ENCODE assay signal across 9 cellular contexts in the genomic region with DNA sequence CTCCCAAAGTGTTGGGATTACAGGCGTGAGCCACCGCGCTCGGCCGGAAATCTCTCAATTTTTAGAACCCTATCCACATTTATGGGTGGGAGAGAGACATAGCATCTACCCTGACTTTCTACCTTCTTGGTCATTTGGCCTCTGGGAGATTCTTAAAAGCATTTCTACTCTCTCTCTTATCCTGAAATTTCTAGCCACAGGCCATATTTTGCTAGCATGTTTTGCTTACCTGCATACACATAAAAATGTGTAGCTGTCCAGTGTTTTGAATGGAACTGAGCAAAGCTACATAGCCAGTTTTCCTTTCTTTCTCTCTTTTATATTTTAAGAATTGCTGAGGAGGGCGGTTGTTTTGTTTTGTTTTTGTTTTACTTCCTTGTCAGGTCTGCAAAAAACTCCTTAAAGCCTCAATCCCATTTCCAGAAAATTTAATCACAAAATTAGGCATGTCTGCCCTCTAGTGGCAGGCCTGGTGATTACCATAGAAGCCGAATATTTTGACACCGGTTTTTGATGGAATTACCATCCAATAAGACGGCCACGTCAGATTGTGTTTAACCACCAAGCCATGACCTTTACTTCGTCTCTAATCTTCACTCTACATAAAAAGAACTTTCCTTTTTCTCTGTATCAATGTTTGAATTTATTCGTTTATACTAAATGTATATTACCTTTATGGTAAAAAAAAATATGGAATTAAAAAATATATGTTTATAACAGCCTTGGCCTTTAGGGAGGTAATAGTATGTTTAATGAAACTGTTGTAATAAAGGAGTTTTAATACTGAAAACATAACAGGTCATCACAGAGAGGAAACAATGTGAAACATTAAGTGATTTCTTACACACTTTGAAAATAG. TPM values are rescaled to one million over a fixed set of nuclear protein-coding genes. Genes with fewer than 3 reads are reported as not detected.
DNase-seq lines count a peak whose midpoint lies in the region; ATAC-seq, FAIRE-seq and TF ChIP-seq lines count a peak whose summit lies in the region.
"Had no signal": no experiment of that assay in that cellular context is flagged by ENCODE, and none has a peak within 500 bp of the region (broad histone marks: within the 10 kb centered on the region; RNA-seq: fewer than 3 reads in every experiment).

No MANE protein-coding gene starts in this region.

- CTCF ChIA-PET in activated CD8-positive, alpha-beta T cell treated with anti-CD3 and anti-CD28 coated beads, Interleukin-2, amount 10 ng/mL, durations not matched to agents 7 days and 5 days (lab: Charles Lee), result interaction anchor here (1.0 kb wide), 1 partner anchor 10 kb away, joined by 6 read pairs; no protein-coding TSS in a partner anchor
- CTCF ChIA-PET in naive thymus-derived CD4-positive, alpha-beta T cell (lab: Charles Lee), result no interaction called here

- ATAC-seq in activated CD8-positive, alpha-beta T cell treated with anti-CD3 and anti-CD28 coated beads, Interleukin-2, amount 10 ng/mL, durations not matched to agents 7 days and 5 days, result no peak
- peak; percentile 57 for ATAC-seq in naive thymus-derived CD4-positive, alpha-beta T cell
- no peak for ATAC-seq in HG02870 (IDR thresholded peaks at IDR 0.05; ENCODE audit: unreplicated experiment)

- no peak overlapping the region for H3K4me3 Mint-ChIP-seq in activated CD8-positive, alpha-beta T cell treated with anti-CD3 and anti-CD28 coated beads, Interleukin-2, amount 10 ng/mL, durations not matched to agents 7 days and 5 days
- H3K4me3 Mint-ChIP-seq in naive thymus-derived CD4-positive, alpha-beta T cell, result no peak overlapping the region
- no peak overlapping the region for H3K4me3 Mint-ChIP-seq in type B pancreatic cell

- H3K36me3 Mint-ChIP-seq in activated CD8-positive, alpha-beta T cell treated with anti-CD3 and anti-CD28 coated beads, Interleukin-2, amount 10 ng/mL, durations not matched to agents 7 days and 5 days (ENCODE audit: low read depth), result no peaks in the 10 kb centered on the region
- H3K36me3 Mint-ChIP-seq in naive thymus-derived CD4-positive, alpha-beta T cell, result no peaks in the 10 kb centered on the region
- no peaks in the 10 kb centered on the region for H3K36me3 Mint-ChIP-seq in type B pancreatic cell

- H3K9me3 Mint-ChIP-seq in activated CD8-positive, alpha-beta T cell treated with anti-CD3 and anti-CD28 coated beads, Interleukin-2, amount 10 ng/mL, durations not matched to agents 7 days and 5 days (ENCODE audit: insufficient read depth), result no peaks in the 10 kb centered on the region
- peaks cover 0 to 2% (median 0%) of the 10 kb centered on the region in 11 donors for H3K9me3 Mint-ChIP-seq in naive thymus-derived CD4-positive, alpha-beta T cell
- H3K9me3 Mint-ChIP-seq in type B pancreatic cell, result no peaks in the 10 kb centered on the region

- intact Hi-C loops in esophagus muscularis mucosa (cut with DNase I), result loop anchor here (10.0 kb wide), 1 partner anchor 186 kb away; no protein-coding TSS in a partner anchor
- intact Hi-C loops in naive thymus-derived CD4-positive, alpha-beta T cell (cut with micrococcal nuclease), result loop anchor here (1.0 to 10.0 kb wide), 2 partner anchors 10 to 936 kb away; no protein-coding TSS in a partner anchor

- no peak for TF ChIP-seq EP300 in esophagus muscularis mucosa (IDR thresholded peaks at IDR 0.05)

- H3K27me3 ChIP-seq in esophagus muscularis mucosa, result no peaks in the 10 kb centered on the region
- H3K27me3 ChIP-seq in naive thymus-derived CD4-positive, alpha-beta T cell (ENCODE audit: control insufficient read depth in 2 of 2, insufficient read depth in 2 of 2, low read length in 2 of 2), result no peaks in the 10 kb centered on the region

- H3K4me1 ChIP-seq in esophagus muscularis mucosa, result peaks cover 0 to 6% (median 0%) of the 10 kb centered on the region in 4 donors
- no peaks in the 10 kb centered on the region for H3K4me1 ChIP-seq in naive thymus-derived CD4-positive, alpha-beta T cell (ENCODE audit: control insufficient read depth in 2 of 2, insufficient read depth in 2 of 2, low read length in 2 of 2)

- peaks cover 4% of the 10 kb centered on the region for H3K27me3 Mint-ChIP-seq in activated CD8-positive, alpha-beta T cell treated with anti-CD3 and anti-CD28 coated beads, Interleukin-2, amount 10 ng/mL, durations not matched to agents 7 days and 5 days (ENCODE audit: low read depth)
- peaks cover 7 to 41% (median 35%) of the 10 kb centered on the region in 5 donors for H3K27me3 Mint-ChIP-seq in naive thymus-derived CD4-positive, alpha-beta T cell
- no peaks in the 10 kb centered on the region for H3K27me3 Mint-ChIP-seq in type B pancreatic cell

- peak; percentile 81 to 88 (median 86) for TF ChIP-seq CTCF in esophagus muscularis mucosa (IDR thresholded peaks at IDR 0.05)
- TF ChIP-seq CTCF in type B pancreatic cell (conservative IDR thresholded peaks at IDR 0.05), result peak; percentile 94

- peak; percentile 99 for FAIRE-seq in H54 (lab: Jason Lieb, UNC)

- H3K9me3 ChIP-seq in esophagus muscularis mucosa, result no peaks in the 10 kb centered on the region
- H3K9me3 ChIP-seq in naive thymus-derived CD4-positive, alpha-beta T cell (ENCODE audit: control insufficient read depth in 2 of 3, low read length in 3 of 3), result no peaks in the 10 kb centered on the region

- 42% methylated on average over 12 of the region's 12 CpGs for WGBS in esophagus muscularis mucosa

- no peaks in the 10 kb centered on the region for H3K4me1 Mint-ChIP-seq in activated CD8-positive, alpha-beta T cell treated with anti-CD3 and anti-CD28 coated beads, Interleukin-2, amount 10 ng/mL, durations not matched to agents 7 days and 5 days (ENCODE audit: low read depth)
- peaks cover 0 to 2% (median 0%) of the 10 kb centered on the region in 7 donors for H3K4me1 Mint-ChIP-seq in naive thymus-derived CD4-positive, alpha-beta T cell
- peaks cover 10% of the 10 kb centered on the region for H3K4me1 Mint-ChIP-seq in type B pancreatic cell (ENCODE audit: unreplicated experiment)

- TF ChIP-seq POLR2A in H54 (IDR thresholded peaks at IDR 0.05; ENCODE audit: low read depth, low read length) (no peak), esophagus muscularis mucosa (IDR thresholded peaks at IDR 0.05; ENCODE audit: low read depth) (no peak)

- H3K27ac Mint-ChIP-seq in activated CD8-positive, alpha-beta T cell treated with anti-CD3 and anti-CD28 coated beads, Interleukin-2, amount 10 ng/mL, durations not matched to agents 7 days and 5 days, result no peak overlapping the region
- H3K27ac Mint-ChIP-seq in naive thymus-derived CD4-positive, alpha-beta T cell, result no peak overlapping the region
- H3K27ac Mint-ChIP-seq in type B pancreatic cell, result no peak overlapping the region

- no peak overlapping the region for H3K27ac ChIP-seq in esophagus muscularis mucosa (replicated peaks in 1 of 4)
- H3K27ac ChIP-seq in naive thymus-derived CD4-positive, alpha-beta T cell (ENCODE audit: low read depth, low read length), result no peak overlapping the region

- DNase-seq in COR-L47 (lab: John Stamatoyannopoulos, UW) (peak; percentile 44), H54 (ENCODE audit: insufficient read length, low spot score) (peak; percentile 42), NCI-H446 treated with DMSO at 0.1 percent for 48 hours (lab: John Stamatoyannopoulos, UW) (peak; percentile 4), esophagus muscularis mucosa (ENCODE audit: extremely low spot score) (no peak), type B pancreatic cell (ENCODE audit: extremely low spot score, unreplicated experiment) (no peak)
- peak; percentile 51 for DNase-seq in activated CD8-positive, alpha-beta T cell treated with anti-CD3 and anti-CD28 coated beads, Interleukin-2, amount 10 ng/mL, durations not matched to agents 7 days and 5 days
- peak in 5 of 9 donors; percentile 11 to 41 (median 19) for DNase-seq in naive thymus-derived CD4-positive, alpha-beta T cell

- POLR2A ChIA-PET in activated CD8-positive, alpha-beta T cell treated with anti-CD3 and anti-CD28 coated beads, Interleukin-2, amount 10 ng/mL, durations not matched to agents 7 days and 5 days (lab: Charles Lee), result no interaction called here
- POLR2A ChIA-PET in naive thymus-derived CD4-positive, alpha-beta T cell (lab: Charles Lee), result no interaction called here

- no peak overlapping the region for H3K4me3 ChIP-seq in esophagus muscularis mucosa
- no peak overlapping the region for H3K4me3 ChIP-seq in naive thymus-derived CD4-positive, alpha-beta T cell (ENCODE audit: low read length)

- H3K36me3 ChIP-seq in esophagus muscularis mucosa, result no peaks in the 10 kb centered on the region
- H3K36me3 ChIP-seq in naive thymus-derived CD4-positive, alpha-beta T cell (ENCODE audit: control insufficient read depth in 2 of 3, insufficient read depth in 3 of 3, low read length in 3 of 3), result no peaks in the 10 kb centered on the region

RNA-seq across cellular contexts. Expression of gene OXGR1, which starts 34.4 kb away (rescaled TPM):
- total RNA-seq in activated CD8-positive, alpha-beta T cell treated with anti-CD3 and anti-CD28 coated beads, Interleukin-2, amount 10 ng/mL, durations not matched to agents 7 days and 5 days, result not detected
- 1 to 10 TPM in 2 of 4 donors, under 1 TPM in 2; 0.17 to 5.5 (median 1.2) TPM for total RNA-seq in esophagus muscularis mucosa
- total RNA-seq in naive thymus-derived CD4-positive, alpha-beta T cell, result not detected
- not detected for polyA plus RNA-seq in naive thymus-derived CD4-positive, alpha-beta T cell
- 0.80 and 3.9 TPM in 2 replicates for total RNA-seq in type B pancreatic cell (ENCODE audit: low replicate concordance)
- total RNA-seq: T-helper 1 cell treated with Interleukin-12 subunit alpha and Interleukin-12 subunit beta and Interleukin-4 antibody, amounts not matched to agents 30 ng/mL and 1 ng/mL, for 36 hours had no signal

Comparison
In these comparisons a context has a peak if more than half of its experiments do, and no peak if none do; other contexts are left out.
1. DNase-seq: peak in COR-L47 (single experiment), H54 (single experiment), NCI-H446 treated with DMSO at 0.1 percent for 48 hours (single experiment), activated CD8-positive, alpha-beta T cell treated with anti-CD3 and anti-CD28 coated beads, Interleukin-2, amount 10 ng/mL, durations not matched to agents 7 days and 5 days (single experiment) and naive thymus-derived CD4-positive, alpha-beta T cell (5 of 9); none in esophagus muscularis mucosa (single experiment) and type B pancreatic cell (single experiment).